8 cellular contexts compared by ENCODE assay signal in genomic region chr9:77977210-77977611, GRCh38. TPM values are rescaled to one million over a fixed set of nuclear protein-coding genes. Genes with fewer than 3 reads are reported as not detected.
DNase-seq lines count a peak whose midpoint lies in the region; ATAC-seq and TF ChIP-seq lines count a peak whose summit lies in the region.

No MANE protein-coding gene starts in this region.

- TF ChIP-seq CTCF in gastroesophageal sphincter (IDR thresholded peaks at IDR 0.05) (peak; percentile 15 to 60 (median 44)), ovary (IDR thresholded peaks at IDR 0.05) (no peak)

- no peaks in the 10 kb centered on the region for H3K9me3 Mint-ChIP-seq in activated naive CD4-positive, alpha-beta T cell treated with anti-CD3 and anti-CD28 coated beads for 36 hours

- no peaks in the 10 kb centered on the region for H3K27me3 Mint-ChIP-seq in activated naive CD4-positive, alpha-beta T cell treated with anti-CD3 and anti-CD28 coated beads for 36 hours (ENCODE audit: low read depth)

- H3K27ac ChIP-seq in gastroesophageal sphincter: peak overlapping the region in 2 of 4 donors; percentile 7 to 26
- no peak overlapping the region for H3K27ac ChIP-seq in ovary

- H3K36me3 ChIP-seq in gastroesophageal sphincter: peaks cover 0 to 4% of the 10 kb centered on the region in 2 donors
- H3K36me3 ChIP-seq in ovary: no peaks in the 10 kb centered on the region

- H3K27ac Mint-ChIP-seq in activated naive CD4-positive, alpha-beta T cell treated with anti-CD3 and anti-CD28 coated beads for 36 hours: peak overlapping the region; percentile 83

- H3K4me1 Mint-ChIP-seq in activated naive CD4-positive, alpha-beta T cell treated with anti-CD3 and anti-CD28 coated beads for 36 hours (ENCODE audit: low read depth): peaks cover 55% of the 10 kb centered on the region

- no peaks in the 10 kb centered on the region for H3K36me3 Mint-ChIP-seq in activated naive CD4-positive, alpha-beta T cell treated with anti-CD3 and anti-CD28 coated beads for 36 hours (ENCODE audit: low read depth)

- CTCF ChIA-PET in activated naive CD4-positive, alpha-beta T cell treated with anti-CD3 and anti-CD28 coated beads for 36 hours (lab: Charles Lee): interaction anchor here (0.6 to 3.9 kb wide), 23 partner anchors 12 to 799 kb away, joined by 3 to 85 read pairs (median 4); partner anchors contain the start of gene GNAQ

- peak overlapping the region; percentile 15 for H3K4me3 Mint-ChIP-seq in activated naive CD4-positive, alpha-beta T cell treated with anti-CD3 and anti-CD28 coated beads for 36 hours

- DNase-seq in Right ventricle myocardium inferior (ENCODE audit: missing footprints) (no peak), cardiac septum (ENCODE audit: low spot score) (no peak), OCI-M1 (lab: John Stamatoyannopoulos, UW) (peak; percentile 91), ovary (peak; percentile 25 to 76 (median 67))
- peak; percentile 80 for DNase-seq in activated naive CD4-positive, alpha-beta T cell treated with anti-CD3 and anti-CD28 coated beads for 36 hours

- H3K4me1 ChIP-seq in gastroesophageal sphincter: peaks cover 8 to 79% (median 30%) of the 10 kb centered on the region in 3 donors
- H3K4me1 ChIP-seq in ovary (ENCODE audit: insufficient read depth): peaks cover 5% of the 10 kb centered on the region

- intact Hi-C loops in Right ventricle myocardium inferior (cut with DNase I) (loop anchor here (2.0 kb wide), 1 partner anchor 58 kb away; no protein-coding TSS in a partner anchor), cardiac septum (cut with DNase I) (loop anchor here (2.0 to 5.0 kb wide), 2 partner anchors 56 to 130 kb away; no protein-coding TSS in a partner anchor), ovary (cut with DNase I) (loop anchor here in 1 of 4 donors (10.0 kb wide), 1 partner anchor 58 kb away; the partner anchor contains the start of gene GNAQ)
- intact Hi-C loops in activated naive CD4-positive, alpha-beta T cell treated with anti-CD3 and anti-CD28 coated beads for 36 hours (cut with micrococcal nuclease): loop anchor here (1.0 to 5.0 kb wide), 8 partner anchors 58 to 800 kb away; partner anchors contain the start of genes PSAT1 and VPS13A

- TF ChIP-seq POLR2A in gastroesophageal sphincter (IDR thresholded peaks at IDR 0.05) (no peak), ovary (IDR thresholded peaks at IDR 0.05) (no peak)

- ATAC-seq in Right ventricle myocardium inferior (peak; percentile 89), gastroesophageal sphincter (peak; percentile 69), HG03571 (IDR thresholded peaks at IDR 0.05; ENCODE audit: unreplicated experiment) (no peak), HG03378 (IDR thresholded peaks at IDR 0.05; ENCODE audit: unreplicated experiment) (no peak)

- H3K4me3 ChIP-seq in gastroesophageal sphincter: no peak overlapping the region
- no peak overlapping the region for H3K4me3 ChIP-seq in ovary

- no peak for TF ChIP-seq EP300 in gastroesophageal sphincter (IDR thresholded peaks at IDR 0.05)
- no peak for TF ChIP-seq EP300 in ovary (IDR thresholded peaks at IDR 0.05)

- H3K9me3 ChIP-seq in gastroesophageal sphincter (no peaks in the 10 kb centered on the region), ovary (no peaks in the 10 kb centered on the region)

- no peaks in the 10 kb centered on the region for H3K27me3 ChIP-seq in gastroesophageal sphincter
- no peaks in the 10 kb centered on the region for H3K27me3 ChIP-seq in ovary

- 44 to 55% methylated on average over 2 to 3 of the region's 4 CpGs for WGBS in gastroesophageal sphincter (ENCODE audit: low coverage in 1 of 2), 2 donors
- WGBS in ovary, 3 donors: 48 to 57% (median 55%) methylated on average over 4 of the region's 4 CpGs

RNA-seq across cellular contexts. Expression of gene GNAQ, which starts 54.4 kb away (rescaled TPM):
- total RNA-seq in Right ventricle myocardium inferior (15.9 TPM), cardiac septum (14.8 TPM), gastroesophageal sphincter (10 to 100 TPM; 57.6 to 86.4 (median 70.8) TPM), ovary (10 to 100 TPM; 33.5 to 72.2 (median 54.0) TPM)
- 10 to 100 TPM; 22.4 to 22.7 TPM for total RNA-seq in activated naive CD4-positive, alpha-beta T cell treated with anti-CD3 and anti-CD28 coated beads for 36 hours
- 10 to 100 TPM; 22.0 to 48.5 TPM for polyA plus RNA-seq in ovary

Comparison
In these comparisons a context has a peak if more than half of its experiments do, and no peak if none do; other contexts are left out.
1. ATAC-seq: peak in Right ventricle myocardium inferior (single experiment) and gastroesophageal sphincter (single experiment); none in HG03571 (single experiment) and HG03378 (single experiment).
2. DNase-seq: peak in OCI-M1 (single experiment), activated naive CD4-positive, alpha-beta T cell treated with anti-CD3 and anti-CD28 coated beads for 36 hours (single experiment) and ovary (5 of 5); none in Right ventricle myocardium inferior (single experiment) and cardiac septum (single experiment).
3. CTCF ChIP-seq: peak in gastroesophageal sphincter (4 of 4); none in ovary (0 of 3).